In genomic region chr7:10085231-10085630, GRCh38 we compare ENCODE assay signal across 19 cellular contexts.
"Had no signal": no experiment of that assay in that cellular context is flagged by ENCODE, and none has a peak within 500 bp of the region (broad histone marks: within the 10 kb centered on the region; RNA-seq: fewer than 3 reads in every experiment).

No MANE protein-coding gene starts in this region.

- DNase-seq: IMR-90, Kasumi-1, MM.1S, NCI-H1092 treated with DMSO at 0.1 percent for 48 hours, NCI-H1436, NCI-H187, NCI-H2029, NCI-H2171 treated with DMSO at 0.1 percent for 48 hours, NCI-H2227 treated with DMSO at 0.1 percent for 48 hours, NCI-H524, NCI-H526 treated with DMSO at 0.1 percent for 48 hours, NCI-H748 treated with DMSO at 0.1 percent for 48 hours, Right ventricle myocardium superior, RPMI8226, T-helper 1 cell had no signal

- ATAC-seq: HepG2, SK-N-SH treated with all-trans-retinoic acid at 6 μM for 48 hours had no signal

- H3K27ac ChIP-seq: KMS-11 had no signal

- H3K4me2 ChIP-seq: KMS-11 had no signal

- FAIRE-seq: HepG2, RCC 7860 had no signal
